23 cellular contexts compared by ENCODE assay signal in the genomic region with DNA sequence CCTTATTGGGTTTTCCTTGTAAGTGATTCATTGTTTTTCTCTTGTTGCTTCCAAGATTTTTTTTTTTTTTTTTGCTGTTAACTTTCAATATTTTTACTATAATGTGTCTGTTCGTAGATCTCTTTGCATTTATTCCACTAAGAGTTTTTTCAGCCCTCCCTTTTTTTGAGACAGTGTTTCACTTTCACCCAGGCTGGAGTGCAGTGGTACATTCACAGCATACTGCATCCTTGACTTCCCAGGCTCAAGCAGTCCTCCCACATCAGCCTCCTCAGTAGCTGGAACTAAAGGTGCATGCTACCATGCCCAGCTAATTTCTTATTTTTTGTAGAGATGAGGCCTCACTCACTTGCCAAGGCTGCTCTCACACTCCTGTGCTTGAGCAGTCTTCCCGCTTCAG.
"Had no signal": no experiment of that assay in that cellular context is flagged by ENCODE, and none has a peak within 500 bp of the region (broad histone marks: within the 10 kb centered on the region; RNA-seq: fewer than 3 reads in every experiment).

No MANE protein-coding gene starts in this region.

- H3K36me3 ChIP-seq: adrenal gland, esophagus muscularis mucosa, suprapubic skin, vagina had no signal

- H3K4me1 Mint-ChIP-seq: activated CD4-positive, alpha-beta T cell treated with anti-CD3 and anti-CD28 coated beads for 36 hours; central memory CD8-positive, alpha-beta T cell; stimulated activated naive CD8-positive, alpha-beta T cell treated with anti-CD3 and anti-CD28 coated beads, Interleukin-15, amount 100 ng/mL, for 72 hours had no signal

- DNase-seq: activated CD4-positive, alpha-beta memory T cell treated with anti-CD3 and anti-CD28 coated beads for 36 hours; activated CD4-positive, alpha-beta T cell treated with anti-CD3 and anti-CD28 coated beads for 36 hours; activated gamma-delta T cell treated with Interleukin-2 at 50 U/mL for 16 hours; activated T-cell treated with anti-CD3 and anti-CD28 coated beads for 4 hours; adrenal gland; effector CD4-positive, alpha-beta T cell; left cardiac atrium; midbrain; occipital lobe; stimulated activated CD4-positive, alpha-beta T cell treated with anti-CD3 and anti-CD28 coated beads, Interleukin-2, amount 100 ng/mL, for 48 hours; stimulated activated naive CD8-positive, alpha-beta T cell treated with anti-CD3 and anti-CD28 coated beads, Interleukin-15, amount 100 ng/mL, for 72 hours; trophoblast cell had no signal

- H3K4me1 ChIP-seq: adrenal gland, esophagus muscularis mucosa, suprapubic skin, vagina had no signal

- H3K27ac ChIP-seq: adrenal gland, suprapubic skin, vagina had no signal

- ATAC-seq: activated CD4-positive, alpha-beta T cell treated with anti-CD3 and anti-CD28 coated beads for 36 hours; activated naive CD4-positive, alpha-beta T cell treated with anti-CD3 and anti-CD28 coated beads, Interleukin-2, amount 50 U/mL, for 72 hours; stimulated activated naive CD8-positive, alpha-beta T cell treated with anti-CD3 and anti-CD28 coated beads, Interleukin-15, amount 100 ng/mL, for 72 hours; WTC11 had no signal

- H3K4me2 ChIP-seq: hepatocyte had no signal

- H3K4me3 Mint-ChIP-seq: activated CD4-positive, alpha-beta memory T cell treated with anti-CD3 and anti-CD28 coated beads for 36 hours; activated CD4-positive, alpha-beta T cell treated with anti-CD3 and anti-CD28 coated beads for 36 hours; activated T-helper 1 cell treated with anti-CD3 and anti-CD28 coated beads, Interleukin-12 subunit alpha, Interleukin-12 subunit beta, Interleukin-2, Interleukin-4 antibody, amounts not matched to agents 30 ng/mL and 10 ng/mL and 1 ng/mL, durations not matched to agents 14 hours and 24 hours and 36 hours; central memory CD8-positive, alpha-beta T cell; stimulated activated naive CD8-positive, alpha-beta T cell treated with anti-CD3 and anti-CD28 coated beads, Interleukin-15, amount 100 ng/mL, for 72 hours; T-helper 2 cell treated with Interferon-gamma antibody and Interleukin-4, amounts not matched to agents 5 μg/mL and 100 μg/mL, for 36 hours; WTC11 had no signal

- H3K27me3 ChIP-seq: adrenal gland, esophagus muscularis mucosa, hepatocyte, suprapubic skin, vagina had no signal

- H2AFZ ChIP-seq: hepatocyte had no signal

- H3K36me3 Mint-ChIP-seq: activated CD4-positive, alpha-beta memory T cell treated with anti-CD3 and anti-CD28 coated beads for 36 hours had no signal

- H3K79me2 ChIP-seq: hepatocyte had no signal

- H3K27ac Mint-ChIP-seq: activated CD4-positive, alpha-beta memory T cell treated with anti-CD3 and anti-CD28 coated beads for 36 hours; activated CD4-positive, alpha-beta T cell treated with anti-CD3 and anti-CD28 coated beads for 36 hours; activated naive CD4-positive, alpha-beta T cell treated with anti-CD3 and anti-CD28 coated beads, Interleukin-2, amount 50 U/mL, for 72 hours; activated T-helper 1 cell treated with anti-CD3 and anti-CD28 coated beads, Interleukin-12 subunit alpha, Interleukin-12 subunit beta, Interleukin-2, Interleukin-4 antibody, amounts not matched to agents 30 ng/mL and 10 ng/mL and 1 ng/mL, durations not matched to agents 14 hours and 24 hours and 36 hours; progenitor cell of endocrine pancreas; stimulated activated naive CD8-positive, alpha-beta T cell treated with anti-CD3 and anti-CD28 coated beads, Interleukin-15, amount 100 ng/mL, for 72 hours; T-helper 2 cell treated with Interferon-gamma antibody and Interleukin-4, amounts not matched to agents 5 μg/mL and 100 μg/mL, for 36 hours; WTC11 had no signal

- H3K9me3 ChIP-seq: adrenal gland, suprapubic skin, vagina had no signal

- H3K4me3 ChIP-seq: adrenal gland, esophagus muscularis mucosa, hepatocyte, lung, suprapubic skin, vagina had no signal

- H3K27me3 Mint-ChIP-seq: activated CD4-positive, alpha-beta memory T cell treated with anti-CD3 and anti-CD28 coated beads for 36 hours; activated CD4-positive, alpha-beta T cell treated with anti-CD3 and anti-CD28 coated beads for 36 hours; central memory CD8-positive, alpha-beta T cell; progenitor cell of endocrine pancreas; stimulated activated naive CD8-positive, alpha-beta T cell treated with anti-CD3 and anti-CD28 coated beads, Interleukin-15, amount 100 ng/mL, for 72 hours had no signal
